8 cellular contexts compared by ENCODE assay signal in the genomic region with DNA sequence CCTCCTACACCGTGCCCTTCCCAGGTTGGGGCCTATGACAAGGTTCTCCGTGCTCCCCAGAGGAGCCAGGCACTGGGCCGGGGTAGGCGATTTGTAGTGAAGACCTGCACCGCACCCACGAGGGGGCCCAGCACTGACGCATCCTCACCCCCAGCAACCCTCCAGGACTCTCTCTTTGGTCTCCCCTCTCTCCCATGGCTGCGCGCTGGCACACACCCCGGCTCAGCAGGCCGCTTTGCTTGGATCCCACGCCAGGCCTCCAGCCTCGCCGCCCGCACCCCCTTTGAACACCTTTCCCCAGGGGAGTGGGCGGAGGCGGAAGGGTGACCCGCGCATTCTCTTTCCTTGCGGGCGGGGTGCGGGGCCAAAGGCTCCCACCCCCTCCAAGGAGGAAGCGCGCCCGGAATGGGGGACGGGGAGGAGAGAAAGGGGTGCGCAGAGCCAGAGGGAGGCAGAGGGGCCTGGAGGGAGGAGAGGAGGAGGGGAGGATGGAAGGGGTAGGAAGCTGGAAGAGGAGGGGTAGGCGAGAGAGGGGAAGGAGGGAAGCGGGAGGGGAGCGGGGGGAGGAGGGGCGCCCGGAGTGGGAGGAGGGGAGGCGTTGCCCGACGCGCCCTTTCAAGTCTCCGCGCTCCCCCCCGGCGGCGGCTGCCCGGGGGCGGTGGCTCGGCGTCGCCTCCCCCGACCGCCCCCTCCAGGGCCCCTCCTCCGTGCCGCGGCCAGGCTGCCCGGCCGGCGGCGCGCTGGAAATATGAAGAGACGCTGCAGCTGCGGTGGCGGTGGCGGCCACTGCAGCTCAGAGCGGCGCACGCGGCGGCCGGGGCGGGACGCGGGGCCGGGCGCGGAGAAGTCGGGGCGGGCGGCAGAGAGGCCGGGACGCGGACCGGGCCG. TPM values are rescaled to one million over a fixed set of nuclear protein-coding genes. Genes with fewer than 3 reads are reported as not detected.
DNase-seq lines count a peak whose midpoint lies in the region; TF ChIP-seq lines count a peak whose summit lies in the region.

Gene APCDD1 (plus strand): TSS at position 751 of the 888 bp plus-strand sequence. CDS start 347 bp downstream, outside the sequence.

- H3K27ac ChIP-seq in endodermal cell (ENCODE audit: low read depth, low read length) (peak within 1 kb of the TSS; percentile 50), mesodermal cell (ENCODE audit: low read depth, low read length, severe bottlenecking) (peak within 1 kb of the TSS; percentile 64), tibial artery (peak within 1 kb of the TSS; percentile 89)

- peaks cover 16% of the 10 kb centered on the region for H3K27me3 Mint-ChIP-seq in endodermal cell (ENCODE audit: insufficient read depth)

- H3K4me1 Mint-ChIP-seq in endodermal cell, result peaks cover 18% of the 10 kb centered on the region

- no peaks in the 10 kb centered on the region for H3K9me3 Mint-ChIP-seq in endodermal cell

- DNase-seq in GM13976 (ENCODE audit: low spot score) (peak; percentile 56), NCI-H82 treated with DMSO at 0.1 percent for 48 hours (lab: John Stamatoyannopoulos, UW; ENCODE audit: unreplicated experiment) (peak; percentile 15), endodermal cell (peak; percentile 93), tibial artery (peak; percentile 73 to 87), GOT3 (lab: John Stamatoyannopoulos, UW) (no peak), HT-29 (ENCODE audit: low spot score) (no peak)
- no peak for DNase-seq in stimulated activated CD4-positive, alpha-beta T cell treated with anti-CD3 and anti-CD28 coated beads, Interleukin-4, amount 100 ng/mL, for 1 hour

- H3K27me3 ChIP-seq in endodermal cell (ENCODE audit: control insufficient read depth, insufficient read depth, low read length, poor library complexity, severe bottlenecking) (peaks cover 6% of the 10 kb centered on the region), tibial artery (no peaks in the 10 kb centered on the region)

- in situ Hi-C loops in GM13976 (cut with MboI; ENCODE audit: low sequenced_read_pairs, unreplicated experiment), result no loop called here

- peak within 1 kb of the TSS; percentile 66 for H3K4me3 Mint-ChIP-seq in endodermal cell

- H3K9ac ChIP-seq in endodermal cell (ENCODE audit: extremely low read depth, low read length, poor library complexity, severe bottlenecking), result peak within 1 kb of the TSS; percentile 62

- 10 to 27% methylated on average over 2 to 78 of the region's 80 CpGs for WGBS in endodermal cell (ENCODE audit: insufficient coverage in 1 of 2, insufficient read length in 1 of 2), 2 experiments
- WGBS in mesodermal cell (ENCODE audit: insufficient coverage in 2 of 2), 2 experiments, result 4 to 8% methylated on average over 29 to 48 of the region's 80 CpGs

- intact Hi-C loops in tibial artery (cut with DNase I; ENCODE audit: low total_unique reads), result loop anchor here (5.0 to 10.0 kb wide), 2 partner anchors 68 to 439 kb away; no protein-coding TSS in a partner anchor

- H3K36me3 ChIP-seq in endodermal cell (ENCODE audit: control insufficient read depth, insufficient read depth, low read length) (no peaks in the 10 kb centered on the region), mesodermal cell (ENCODE audit: control insufficient read depth, insufficient read depth, low read length) (no peaks in the 10 kb centered on the region), tibial artery (no peaks in the 10 kb centered on the region)

- TF ChIP-seq CTCF in GM13976 (IDR thresholded peaks at IDR 0.05; ENCODE audit: borderline replicate concordance, control extremely low read depth, extremely low read depth, insufficient read depth, missing control alignments), result no peak
- TF ChIP-seq CTCF in endodermal cell (conservative IDR thresholded peaks at IDR 0.05), result peak; percentile 32
- peak in 1 of 2 experiments; percentile 32 for TF ChIP-seq CTCF in tibial artery (IDR thresholded peaks at IDR 0.05)

- H3K4me1 ChIP-seq in endodermal cell (ENCODE audit: control insufficient read depth, insufficient read depth, low read length), result peaks cover 3% of the 10 kb centered on the region
- peaks cover 11% of the 10 kb centered on the region for H3K4me1 ChIP-seq in mesodermal cell (ENCODE audit: control insufficient read depth, insufficient read depth, low read length, poor library complexity, severe bottlenecking)
- H3K4me1 ChIP-seq in tibial artery, result peaks cover 0 to 36% (median 18%) of the 10 kb centered on the region in 4 donors

- no peaks in the 10 kb centered on the region for H3K36me3 Mint-ChIP-seq in endodermal cell (ENCODE audit: low read depth)

- H3K4me3 ChIP-seq in endodermal cell (ENCODE audit: low read length) (peak within 1 kb of the TSS; percentile 81), mesodermal cell (ENCODE audit: extremely low read depth, insufficient read depth, low read length, poor library complexity, severe bottlenecking) (peak within 1 kb of the TSS; percentile 58), tibial artery (peak within 1 kb of the TSS; percentile 69 to 79)

- H3K9me3 ChIP-seq in endodermal cell (ENCODE audit: control insufficient read depth, low read length), result no peaks in the 10 kb centered on the region
- H3K9me3 ChIP-seq in mesodermal cell (ENCODE audit: control insufficient read depth, low read length), result no peaks in the 10 kb centered on the region
- H3K9me3 ChIP-seq in tibial artery, result no peaks in the 10 kb centered on the region

- H3K27ac Mint-ChIP-seq in endodermal cell, result peak within 1 kb of the TSS; percentile 74

RNA-seq across cellular contexts. Expression of gene APCDD1, which starts in this region (rescaled TPM):
- 1 to 10 TPM; 6.5 to 9.0 TPM for total RNA-seq in endodermal cell
- polyA plus RNA-seq in endodermal cell (2013, experiment 1 of 2), result 149 TPM
- 140 TPM for polyA plus RNA-seq in endodermal cell (2013, experiment 2 of 2)
- 37.6 TPM for polyA plus RNA-seq in mesodermal cell (2013, experiment 1 of 2)
- polyA plus RNA-seq in mesodermal cell (2013, experiment 2 of 2), result 28.9 TPM
- total RNA-seq in HT-29 (2014; rRNA removed; shearing (Covaris generic)), result not detected in 2 replicates

Comparison
In these comparisons a context has a peak if more than half of its experiments do, and no peak if none do; other contexts are left out.
1. DNase-seq: peak in GM13976 (single experiment), NCI-H82 treated with DMSO at 0.1 percent for 48 hours (single experiment), endodermal cell (single experiment) and tibial artery (2 of 2); none in GOT3 (single experiment), HT-29 (single experiment) and stimulated activated CD4-positive, alpha-beta T cell treated with anti-CD3 and anti-CD28 coated beads, Interleukin-4, amount 100 ng/mL, for 1 hour (single experiment).
2. Peak in every context shown above with its lines, with median percentiles within 50 percentile points of each other: H3K27ac ChIP-seq and H3K4me3 ChIP-seq.